In the genomic region with DNA sequence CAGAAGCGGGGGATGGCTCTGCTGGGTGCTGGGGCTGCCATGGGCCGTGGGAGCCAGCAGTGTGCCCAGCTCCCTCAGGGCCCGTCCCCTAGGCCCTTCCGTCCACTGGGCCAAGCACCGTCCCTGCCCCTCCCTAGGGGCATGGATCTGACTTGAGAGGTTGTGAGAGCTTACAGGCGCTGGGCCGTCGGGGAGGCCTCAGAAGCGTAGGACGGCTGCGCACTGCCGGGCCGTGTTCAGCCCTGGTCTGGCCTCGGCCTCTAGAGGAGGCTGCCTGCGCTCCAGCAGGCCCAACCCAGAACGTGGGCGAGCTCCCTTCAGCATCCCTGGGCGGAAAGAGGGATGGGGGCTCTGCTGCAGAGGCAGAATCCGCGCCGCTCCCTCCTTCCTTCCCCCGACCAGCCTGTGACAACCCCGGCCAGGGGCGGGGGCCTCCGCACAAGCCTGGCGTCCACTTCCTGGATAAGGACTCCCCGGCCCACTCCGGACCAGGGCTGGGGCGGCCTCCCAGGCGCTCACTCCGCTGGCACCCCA, we compare ENCODE assay signal across 8 cellular contexts. TPM values are rescaled to one million over a fixed set of nuclear protein-coding genes. Genes with fewer than 3 reads are reported as not detected.
A peak's percentile ranks its signal among the peaks of the same experiment; 100 is the strongest.
DNase-seq lines count a peak whose midpoint lies in the region; ATAC-seq lines count a peak whose summit lies in the region.

No MANE protein-coding gene starts in this region.

- H3K4me1 ChIP-seq in trophoblast cell (ENCODE audit: control insufficient read depth in 1 of 2, insufficient read depth in 2 of 2, low read length in 2 of 2), result peaks cover 30 to 44% of the 10 kb centered on the region in 2 experiments

- peak overlapping the region; percentile 91 for H4K8ac ChIP-seq in trophoblast cell (ENCODE audit: low read depth, low read length)

- no peaks in the 10 kb centered on the region for H3K9me3 Mint-ChIP-seq in activated naive CD4-positive, alpha-beta T cell treated with anti-CD3 and anti-CD28 coated beads, Interleukin-2, amount 50 U/mL, for 72 hours

- peak overlapping the region; percentile 42 for H3K14ac ChIP-seq in trophoblast cell (ENCODE audit: low read length)

- H3K79me1 ChIP-seq in trophoblast cell (ENCODE audit: low read length), result peaks cover 29% of the 10 kb centered on the region

- H3K23ac ChIP-seq in trophoblast cell (ENCODE audit: low read length), result no peak overlapping the region

- peak overlapping the region; percentile 61 for H2AFZ ChIP-seq in trophoblast cell (ENCODE audit: insufficient read depth, low read length, poor library complexity)

- peak overlapping the region; percentile 69 for H2BK5ac ChIP-seq in trophoblast cell (ENCODE audit: low read depth, low read length, poor library complexity)

- H3K79me2 ChIP-seq in trophoblast cell (ENCODE audit: control insufficient read depth, insufficient read depth, low read length, poor library complexity), result peaks cover 6% of the 10 kb centered on the region

- peak overlapping the region; percentile 65 for H2AK5ac ChIP-seq in trophoblast cell (ENCODE audit: low read length)

- peak; percentile 45 to 60 for ATAC-seq in activated naive CD4-positive, alpha-beta T cell treated with anti-CD3 and anti-CD28 coated beads, Interleukin-2, amount 50 U/mL, for 72 hours
- ATAC-seq in Right ventricle myocardium superior (ENCODE audit: poor library complexity), result peak; percentile 26

- intact Hi-C loops in Right ventricle myocardium superior (cut with DNase I), result no loop called here

- H3K27me3 ChIP-seq in trophoblast cell (ENCODE audit: insufficient read depth, low read length), result no peaks in the 10 kb centered on the region

- peaks cover 6 to 14% of the 10 kb centered on the region in 2 donors for H3K36me3 Mint-ChIP-seq in activated naive CD4-positive, alpha-beta T cell treated with anti-CD3 and anti-CD28 coated beads, Interleukin-2, amount 50 U/mL, for 72 hours

- H3K4me2 ChIP-seq in trophoblast cell (ENCODE audit: low read length), result peak overlapping the region; percentile 97

- H3K27ac ChIP-seq in trophoblast cell (ENCODE audit: low read depth, low read length), result peak overlapping the region; percentile 74

- peak overlapping the region; percentile 2 for H3K4ac ChIP-seq in trophoblast cell (ENCODE audit: low read depth, low read length)

- peaks cover 17 to 21% of the 10 kb centered on the region in 2 experiments for H3K36me3 ChIP-seq in trophoblast cell (ENCODE audit: control insufficient read depth in 1 of 2, insufficient read depth in 2 of 2, low read length in 2 of 2)

- H2BK12ac ChIP-seq in trophoblast cell (ENCODE audit: low read length), result peak overlapping the region; percentile 7

- WGBS in trophoblast cell (ENCODE audit: extremely low coverage, insufficient coverage, insufficient read length), result no CpG with 5 or more reads among the region's 31 CpGs

- peaks cover 3% of the 10 kb centered on the region for H3K9me3 ChIP-seq in trophoblast cell (ENCODE audit: insufficient read depth, low read depth, low read length)

- H3K9ac ChIP-seq in trophoblast cell (ENCODE audit: low read length), result no peak overlapping the region

- H3K18ac ChIP-seq in trophoblast cell (ENCODE audit: low read length), result peak overlapping the region; percentile 50

- peak overlapping the region; percentile 86 for H3K4me3 ChIP-seq in trophoblast cell (ENCODE audit: low read depth, low read length)

- peak overlapping the region; percentile 81 for H2BK120ac ChIP-seq in trophoblast cell (ENCODE audit: insufficient read depth, low read length, poor library complexity)

- peak overlapping the region; percentile 68 for H4K12ac ChIP-seq in trophoblast cell (ENCODE audit: low read depth, low read length)

- peak; percentile 19 for DNase-seq in NCI-H2029 (lab: John Stamatoyannopoulos, UW)
- DNase-seq in NCI-H2029 treated with DMSO at 0.1 percent for 48 hours (lab: John Stamatoyannopoulos, UW), result no peak
- DNase-seq in H4 (ENCODE audit: low spot score), result peak; percentile 33
- peak; percentile 53 for DNase-seq in NCI-H146 treated with DMSO at 0.1 percent for 48 hours (lab: John Stamatoyannopoulos, UW; ENCODE audit: unreplicated experiment)
- DNase-seq in activated naive CD4-positive, alpha-beta T cell treated with anti-CD3 and anti-CD28 coated beads, Interleukin-2, amount 50 U/mL, for 72 hours (ENCODE audit: low spot score in 2 of 2), result peak in 1 of 2 donors; percentile 52
- DNase-seq in Right ventricle myocardium superior, result peak; percentile 74
- DNase-seq in trophoblast cell, result peak; percentile 62 to 63
- no peak for DNase-seq in NCI-H2196 treated with DMSO at 0.1 percent for 48 hours (lab: John Stamatoyannopoulos, UW; ENCODE audit: unreplicated experiment)

- H4K91ac ChIP-seq in trophoblast cell (ENCODE audit: low read depth, low read length), result peak overlapping the region; percentile 53

- peak overlapping the region in 1 of 2 donors; percentile 74 for H3K27ac Mint-ChIP-seq in activated naive CD4-positive, alpha-beta T cell treated with anti-CD3 and anti-CD28 coated beads, Interleukin-2, amount 50 U/mL, for 72 hours

RNA-seq across cellular contexts. Expression of gene MPG, which starts 0.7 kb away (rescaled TPM):
- total RNA-seq in H4 (2014; rRNA removed; shearing (Covaris generic)), result 62.8 and 94.3 TPM in 2 replicates
- 10 to 100 TPM; 32.6 to 65.6 TPM for total RNA-seq in activated naive CD4-positive, alpha-beta T cell treated with anti-CD3 and anti-CD28 coated beads, Interleukin-2, amount 50 U/mL, for 72 hours
- 31.6 TPM for total RNA-seq in Right ventricle myocardium superior
- polyA plus RNA-seq in trophoblast cell (2013), result 65.9 and 66.8 TPM in 2 replicates

RNA-seq across cellular contexts. Expression of gene RHBDF1, which starts 4.9 kb away (rescaled TPM):
- 12.4 and 15.5 TPM in 2 replicates for total RNA-seq in H4 (2014; rRNA removed; shearing (Covaris generic))
- under 1 TPM; 0.23 to 0.47 TPM for total RNA-seq in activated naive CD4-positive, alpha-beta T cell treated with anti-CD3 and anti-CD28 coated beads, Interleukin-2, amount 50 U/mL, for 72 hours
- 16.6 TPM for total RNA-seq in Right ventricle myocardium superior
- 52.6 and 57.2 TPM in 2 replicates for polyA plus RNA-seq in trophoblast cell (2013)

RNA-seq across cellular contexts. Expression of gene SNRNP25, which starts 23.7 kb away (rescaled TPM):
- 42.4 and 46.6 TPM in 2 replicates for total RNA-seq in H4 (2014; rRNA removed; shearing (Covaris generic))
- 10 to 100 TPM; 47.6 to 53.4 TPM for total RNA-seq in activated naive CD4-positive, alpha-beta T cell treated with anti-CD3 and anti-CD28 coated beads, Interleukin-2, amount 50 U/mL, for 72 hours
- total RNA-seq in Right ventricle myocardium superior, result 79.9 TPM
- 24.3 and 24.7 TPM in 2 replicates for polyA plus RNA-seq in trophoblast cell (2013)

RNA-seq across cellular contexts. Expression of gene POLR3K, which starts 23.9 kb away (rescaled TPM):
- total RNA-seq in H4 (2014; rRNA removed; shearing (Covaris generic)), result 8.3 and 12.5 TPM in 2 replicates
- 10 to 100 TPM; 40.6 to 44.3 TPM for total RNA-seq in activated naive CD4-positive, alpha-beta T cell treated with anti-CD3 and anti-CD28 coated beads, Interleukin-2, amount 50 U/mL, for 72 hours
- 11.1 TPM for total RNA-seq in Right ventricle myocardium superior
- polyA plus RNA-seq in trophoblast cell (2013), result 10.9 and 11.8 TPM in 2 replicates

Comparison
In these comparisons a context has a peak if more than half of its experiments do, and no peak if none do; other contexts are left out.
1. DNase-seq: peak in NCI-H2029 (single experiment), H4 (single experiment), NCI-H146 treated with DMSO at 0.1 percent for 48 hours (single experiment), Right ventricle myocardium superior (single experiment) and trophoblast cell (2 of 2); none in NCI-H2029 treated with DMSO at 0.1 percent for 48 hours (single experiment) and NCI-H2196 treated with DMSO at 0.1 percent for 48 hours (single experiment).